ENCODE assay signal across 10 cellular contexts in genomic region chr7:110573862-110574528, GRCh38.
DNase-seq lines count a peak whose midpoint lies in the region; FAIRE-seq lines count a peak whose summit lies in the region.
"Had no signal": no experiment of that assay in that cellular context is flagged by ENCODE, and none has a peak within 500 bp of the region (broad histone marks: within the 10 kb centered on the region; RNA-seq: fewer than 3 reads in every experiment).

No MANE protein-coding gene starts in this region.

- no peak overlapping the region for H3K4me3 ChIP-seq in skeletal muscle cell (ENCODE audit: low read depth, low read length)

- peak overlapping the region; percentile 63 for H3K27ac ChIP-seq in epithelial cell of prostate

- peak; percentile 96 for FAIRE-seq in RCC 7860 (lab: Jason Lieb, UNC)
- FAIRE-seq: GM18507 had no signal

- DNase-seq in H4 (ENCODE audit: low spot score) (peak; percentile 91), RCC 7860 (ENCODE audit: low spot score) (peak; percentile 92), epithelial cell of prostate (ENCODE audit: low read depth, low spot score) (peak; percentile 18), skeletal muscle cell (ENCODE audit: low read depth) (peak; percentile 43), putamen (ENCODE audit: low spot score) (no peak), NCI-H1048 (lab: John Stamatoyannopoulos, UW) (no peak), NCI-H345 (lab: John Stamatoyannopoulos, UW) (no peak)
- DNase-seq: activated CD8-positive, alpha-beta memory T cell treated with anti-CD3 and anti-CD28 coated beads, Interleukin-2, amount 50 U/mL, for 4 hours; NCI-H2081 had no signal

Comparison
In these comparisons a context has a peak if more than half of its experiments do, and no peak if none do; other contexts are left out.
1. DNase-seq: peak in H4 (single experiment), RCC 7860 (single experiment), epithelial cell of prostate (single experiment) and skeletal muscle cell (single experiment); none in putamen (single experiment), NCI-H1048 (single experiment) and NCI-H345 (single experiment).